Comparison of ENCODE assay signal across 8 cellular contexts in the genomic region with DNA sequence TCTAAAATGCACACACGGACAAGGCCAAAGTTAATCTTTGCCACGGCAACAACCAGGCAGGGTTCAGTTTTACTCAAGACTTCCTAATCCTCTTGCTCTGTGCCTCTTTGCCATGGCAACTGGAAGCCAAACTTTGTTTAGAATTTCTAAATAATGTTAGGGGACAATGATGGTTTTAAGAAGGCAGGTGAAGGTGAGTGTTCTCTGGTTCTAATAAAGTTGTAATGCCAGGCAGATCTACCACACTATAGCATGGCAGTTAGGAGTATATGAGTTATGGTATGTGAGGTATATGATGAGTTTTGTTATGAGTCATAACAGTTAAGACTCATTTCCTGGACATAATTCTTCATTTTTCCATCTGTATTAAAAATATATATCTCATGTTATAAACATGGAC. TPM values are rescaled to one million over a fixed set of nuclear protein-coding genes. Genes with fewer than 3 reads are reported as not detected.
DNase-seq lines count a peak whose midpoint lies in the region; ATAC-seq and TF ChIP-seq lines count a peak whose summit lies in the region.

No MANE protein-coding gene starts in this region.

- no peaks in the 10 kb centered on the region for H3K9me2 ChIP-seq in Karpas-422 (replicated peaks; ENCODE audit: insufficient read depth, low read length)

- H3K9me3 ChIP-seq in Karpas-422 (ENCODE audit: low read length), result 0 out of 2 replicates have a peak, but pooled peaks cover under 1% of the 10 kb centered on the region

- H4K20me1 ChIP-seq in Karpas-422 (ENCODE audit: insufficient read depth, low read depth, low read length), result no peaks in the 10 kb centered on the region

- peaks cover 98% of the 10 kb centered on the region for H3K4me1 ChIP-seq in Karpas-422 (ENCODE audit: low read length)

- H3K79me2 ChIP-seq in Karpas-422 (ENCODE audit: low read length), result peaks cover 62% of the 10 kb centered on the region

- DNase-seq in Karpas-422 (peak; percentile 89), brain microvascular endothelial cell (no peak), NCI-H1436 treated with DMSO at 0.1 percent for 48 hours (lab: John Stamatoyannopoulos, UW) (no peak), cerebellar cortex (ENCODE audit: low spot score) (no peak), germinal center (ENCODE audit: low spot score) (no peak), C1 segment of cervical spinal cord (lab: John Stamatoyannopoulos, UW) (no peak)

- H3K27ac ChIP-seq in Karpas-422 (ENCODE audit: low read length), result peak overlapping the region; percentile 99
- H3K27ac ChIP-seq in brain microvascular endothelial cell, result peak overlapping the region; percentile 23

- no peak for TF ChIP-seq CTCF in brain microvascular endothelial cell (IDR thresholded peaks at IDR 0.05; ENCODE audit: low read depth, low read length, missing control alignments)

- H3K9ac ChIP-seq in Karpas-422 (ENCODE audit: low read length), result peak overlapping the region; percentile 82

- H3K4me3 ChIP-seq in GM08714 (ENCODE audit: low read length) (peak overlapping the region; percentile 72), Karpas-422 (ENCODE audit: low read length) (peak overlapping the region; percentile 61), brain microvascular endothelial cell (ENCODE audit: low read depth, low read length) (no peak overlapping the region)

- no peak overlapping the region for H2AFZ ChIP-seq in Karpas-422 (ENCODE audit: low read length)

- ATAC-seq in GM21515 (IDR thresholded peaks at IDR 0.05; ENCODE audit: unreplicated experiment), result peak; percentile 43

- peaks cover 50% of the 10 kb centered on the region for H3K36me3 ChIP-seq in Karpas-422 (ENCODE audit: insufficient read depth, low read length)
- H3K36me3 ChIP-seq in brain microvascular endothelial cell (replicated peaks), result no peaks in the 10 kb centered on the region

- H3K4me2 ChIP-seq in Karpas-422 (ENCODE audit: low read depth, low read length, poor library complexity, severe bottlenecking), result peak overlapping the region; percentile 90

- H3K27me3 ChIP-seq in Karpas-422 (ENCODE audit: low read length) (no peaks in the 10 kb centered on the region), brain microvascular endothelial cell (replicated peaks) (no peaks in the 10 kb centered on the region)

- in situ Hi-C loops in brain microvascular endothelial cell (cut with HindIII; ENCODE audit: low pct_ligation_motif_present, low sequenced_read_pairs), result no loop called here

RNA-seq across cellular contexts. Expression of gene PTPRC, which starts 2.7 kb away (rescaled TPM):
- total RNA-seq in Karpas-422 (2014; rRNA removed; shearing (Covaris generic); ENCODE audit: low replicate concordance), result 367 and 812 TPM in 2 replicates
